19 cellular contexts compared by ENCODE assay signal in genomic region chr3:4245671-4246070, GRCh38. TPM values are rescaled to one million over a fixed set of nuclear protein-coding genes. Genes with fewer than 3 reads are reported as not detected.
DNase-seq lines count a peak whose midpoint lies in the region; ATAC-seq, FAIRE-seq and TF ChIP-seq lines count a peak whose summit lies in the region.
"Had no signal": no experiment of that assay in that cellular context is flagged by ENCODE, and none has a peak within 500 bp of the region (broad histone marks: within the 10 kb centered on the region; RNA-seq: fewer than 3 reads in every experiment).

No MANE protein-coding gene starts in this region.

- H3K79me2 ChIP-seq in HepG2 (ENCODE audit: insufficient read depth, low read length) (no peaks in the 10 kb centered on the region), hepatocyte (no peaks in the 10 kb centered on the region), SK-N-SH (ENCODE audit: insufficient read depth) (no peaks in the 10 kb centered on the region)

- H3F3A ChIP-seq in SK-N-SH (replicated peaks; ENCODE audit: insufficient read depth) = no peaks in the 10 kb centered on the region

- CTCF ChIA-PET in HepG2 (lab: Yijun Ruan, JAX; ENCODE audit: low intra/inter-chr PET ratio, low total read pairs) (no interaction called here), SK-N-SH (lab: Yijun Ruan, JAX) (no interaction called here)

- TF ChIP-seq POLR2A in HepG2 (IDR thresholded peaks at IDR 0.05; ENCODE audit: insufficient read depth in 1 of 2, low read depth in 2 of 2, low read length in 2 of 2) (no peak), right lobe of liver (IDR thresholded peaks at IDR 0.05) (no peak)

- H3K9me3 ChIP-seq in HepG2 (ENCODE audit: low read length) = no peaks in the 10 kb centered on the region
- no peaks in the 10 kb centered on the region for H3K9me3 ChIP-seq in right lobe of liver
- H3K9me3 ChIP-seq in hepatocyte (ENCODE audit: low read depth) = no peaks in the 10 kb centered on the region
- H3K9me3 ChIP-seq in SK-N-SH = no peaks in the 10 kb centered on the region

- no peaks in the 10 kb centered on the region for H3K36me3 ChIP-seq in HepG2 (replicated peaks in 1 of 2; ENCODE audit: control insufficient read depth in 1 of 2, insufficient read depth in 2 of 2, low read length in 2 of 2)
- no peaks in the 10 kb centered on the region for H3K36me3 ChIP-seq in right lobe of liver
- H3K36me3 ChIP-seq in hepatocyte (replicated peaks; ENCODE audit: insufficient read depth, low read depth) = no peaks in the 10 kb centered on the region
- no peaks in the 10 kb centered on the region for H3K36me3 ChIP-seq in SK-N-SH (replicated peaks in 1 of 2; ENCODE audit: control insufficient read depth in 1 of 2, insufficient read depth in 2 of 2, low read length in 1 of 2)

- in situ Hi-C loops in HepG2 (cut with HindIII; ENCODE audit: extremely low pct_ligation_motif_present, low pct_unique_long_range_greater_than_20kb) = no loop called here

- H3K4me3 ChIP-seq in HepG2 (replicated peaks in 1 of 3; ENCODE audit: insufficient read depth in 1 of 3, low read depth in 2 of 3, low read length in 3 of 3) = no peak overlapping the region
- H3K4me3 ChIP-seq in right lobe of liver = no peak overlapping the region
- no peak overlapping the region for H3K4me3 ChIP-seq in hepatocyte
- H3K4me3 ChIP-seq in SK-N-SH (ENCODE audit: low read depth in 2 of 2, low read length in 1 of 2) = no peak overlapping the region

- TF ChIP-seq EP300 in HepG2 (IDR thresholded peaks at IDR 0.05; ENCODE audit: low read depth in 2 of 2, low read length in 2 of 2) = no peak
- no peak for TF ChIP-seq EP300 in HepG2 (CRISPR knock-in tag; IDR thresholded peaks at IDR 0.05; ENCODE audit: borderline replicate concordance)
- no peak for TF ChIP-seq EP300 in SK-N-SH (IDR thresholded peaks at IDR 0.05; ENCODE audit: borderline replicate concordance in 1 of 2, low read depth in 1 of 2, low read length in 1 of 2)

- no TSS peak for BruUV-seq in HepG2 (replicated peaks; lab: Mats Ljungman, UMichigan)

- no peak overlapping the region for H3K27ac ChIP-seq in HepG2 (ENCODE audit: extremely low read length, insufficient read depth, low read length)
- H3K27ac ChIP-seq in right lobe of liver = no peak overlapping the region
- H3K27ac ChIP-seq in hepatocyte = no peak overlapping the region
- H3K27ac ChIP-seq in SK-N-SH (ENCODE audit: low read depth in 2 of 2, low read length in 1 of 2) = no peak overlapping the region

- POLR2A ChIA-PET in HepG2 (lab: Yijun Ruan, JAX) (no interaction called here), SK-N-SH (lab: Yijun Ruan, JAX) (no interaction called here)

- TF ChIP-seq RAD21 in HepG2 (CRISPR knock-in tag; IDR thresholded peaks at IDR 0.05) = no peak
- no peak for TF ChIP-seq RAD21 in SK-N-SH (IDR thresholded peaks at IDR 0.05; ENCODE audit: low read length)

- peak; percentile 67; the same call in 2 of the 3 replicates for ATAC-seq in HepG2
- ATAC-seq in right lobe of liver = no peak
- ATAC-seq in HG03571 (IDR thresholded peaks at IDR 0.05; ENCODE audit: unreplicated experiment) = no peak
- ATAC-seq: Panc1 had no signal

- 69% methylated on average over 4 of the region's 9 CpGs for WGBS in HepG2 (ENCODE audit: low lambda C conversion rate)
- WGBS in right lobe of liver (ENCODE audit: insufficient coverage, low coverage, low lambda C conversion rate, missing lambda C conversion rate) = 40% methylated on average over 2 of the region's 9 CpGs
- WGBS in hepatocyte (ENCODE audit: low lambda C conversion rate, missing lambda C conversion rate) = 57% methylated on average over 9 of the region's 9 CpGs
- 29% methylated on average over 5 of the region's 9 CpGs for WGBS in SK-N-SH (ENCODE audit: low lambda C conversion rate)

- TF ChIP-seq CTCF in HepG2 (CRISPR knock-in tag; IDR thresholded peaks at IDR 0.05) (no peak; the same call in 1 of the 2 replicates), right lobe of liver (IDR thresholded peaks at IDR 0.05) (no peak), hepatocyte (IDR thresholded peaks at IDR 0.05; ENCODE audit: poor library complexity) (peak; percentile 5), SK-N-SH (IDR thresholded peaks at IDR 0.05) (no peak)

- intact Hi-C loops in HepG2 (cut with micrococcal nuclease; ENCODE audit: unreplicated experiment) (no loop called here), right lobe of liver (cut with DNase I) (no loop called here)

- H4K20me1 ChIP-seq in HepG2 (ENCODE audit: insufficient read depth, low read length) (no peaks in the 10 kb centered on the region), hepatocyte (ENCODE audit: insufficient read depth, poor library complexity, severe bottlenecking) (no peaks in the 10 kb centered on the region), SK-N-SH (ENCODE audit: insufficient read depth) (no peaks in the 10 kb centered on the region)

- FAIRE-seq in HepG2 (lab: Jason Lieb, UNC) = no peak
- FAIRE-seq: A204.1 had no signal

- H3K4me2 ChIP-seq in HepG2 (ENCODE audit: low read depth, low read length) = no peak overlapping the region
- no peak overlapping the region for H3K4me2 ChIP-seq in hepatocyte
- H3K4me2 ChIP-seq in SK-N-SH = no peak overlapping the region

- no peaks in the 10 kb centered on the region for H3K4me1 ChIP-seq in HepG2 (ENCODE audit: insufficient read depth, low read length)
- no peaks in the 10 kb centered on the region for H3K4me1 ChIP-seq in right lobe of liver
- H3K4me1 ChIP-seq in hepatocyte (ENCODE audit: insufficient read depth) = no peaks in the 10 kb centered on the region
- H3K4me1 ChIP-seq in SK-N-SH (ENCODE audit: control insufficient read depth in 1 of 2, insufficient read depth in 2 of 2, low read depth in 1 of 2, low read length in 1 of 2) = no peaks in the 10 kb centered on the region

- H3K27me3 ChIP-seq in HepG2 (ENCODE audit: control insufficient read depth in 1 of 2, insufficient read depth in 2 of 2, low read length in 2 of 2) (no peaks in the 10 kb centered on the region), right lobe of liver (no peaks in the 10 kb centered on the region), hepatocyte (no peaks in the 10 kb centered on the region), SK-N-SH (ENCODE audit: insufficient read depth) (no peaks in the 10 kb centered on the region)

- H2AFZ ChIP-seq in HepG2 (ENCODE audit: low read length) (no peak overlapping the region), hepatocyte (no peak overlapping the region), SK-N-SH (ENCODE audit: low read depth) (no peak overlapping the region)

- no peak overlapping the region for H3K9ac ChIP-seq in HepG2 (ENCODE audit: insufficient read depth, low read depth, low read length)
- no peak overlapping the region for H3K9ac ChIP-seq in SK-N-SH

- H3K9me2 ChIP-seq in hepatocyte (replicated peaks; ENCODE audit: insufficient read depth) (no peaks in the 10 kb centered on the region), SK-N-SH (no peaks in the 10 kb centered on the region)

- DNase-seq in HepG2 (ENCODE audit: low spot score) = peak; percentile 15
- DNase-seq in right lobe of liver = no peak
- peak; percentile 5 for DNase-seq in RPMI8226
- peak; percentile 11 for DNase-seq in hepatocyte (ENCODE audit: low spot score)
- DNase-seq in SK-N-SH = no peak
- no peak for DNase-seq in cerebellar cortex (ENCODE audit: low spot score)
- no peak for DNase-seq in NCI-H2196 treated with DMSO at 0.1 percent for 48 hours (lab: John Stamatoyannopoulos, UW; ENCODE audit: unreplicated experiment)
- DNase-seq: C1 segment of cervical spinal cord, DMS79 treated with DMSO at 0.1 percent for 48 hours, GDM1, Kasumi-1, MV-4-11, NCI-H1436, NCI-H2029 treated with DMSO at 0.1 percent for 48 hours, NCI-H226, SHP77 had no signal

TF ChIP-seq in HepG2, 621 proteins besides CTCF, POLR2A, EP300 and RAD21 (continues in another document):
- no peak for TF ChIP-seq FOXA1 (IDR thresholded peaks at IDR 0.05)
- TF ChIP-seq FOXA1 (CRISPR knock-in tag; IDR thresholded peaks at IDR 0.05) = peak; percentile 28; the same call in 1 of the 2 replicates
- no peak for TF ChIP-seq MAX (IDR thresholded peaks at IDR 0.05)

TF ChIP-seq in SK-N-SH, 30 proteins besides CTCF, POLR2A, EP300 and RAD21 (continues in another document):
- no peak for TF ChIP-seq PBX3 (IDR thresholded peaks at IDR 0.05)

RNA-seq across cellular contexts. Expression of gene SETMAR, which starts 57.5 kb away (rescaled TPM):
- 16.7 and 20.5 TPM in 2 replicates for total RNA-seq in HepG2 (2016; rRNA removed; fragmentation: Illumina TruSeq; extraction: Trizol)
- total RNA-seq in HepG2 (2016; cell fraction: cytosol; rRNA removed; fragmentation: Illumina TruSeq; extraction: Trizol; ENCODE audit: low read depth) = 6.1 and 7.6 TPM in 2 replicates
- 16.3 and 19.1 TPM in 2 replicates for total RNA-seq in HepG2 (2016; cell fraction: insoluble cytoplasmic fraction; rRNA removed; fragmentation: Illumina TruSeq; extraction: Trizol)
- 10.2 and 10.7 TPM in 2 replicates for total RNA-seq in HepG2 (2016; cell fraction: membrane; rRNA removed; fragmentation: Illumina TruSeq; extraction: Trizol)
- total RNA-seq in HepG2 (2016; cell fraction: nucleus; rRNA removed; fragmentation: Illumina TruSeq; extraction: Trizol) = 11.8 and 16.3 TPM in 2 replicates
- polyA plus RNA-seq in HepG2 (2011; rRNA removed) = 5.3 and 7.0 TPM in 2 replicates
- 3.5 and 5.6 TPM in 2 replicates for polyA plus RNA-seq in HepG2 (2011; cell fraction: cytosol; rRNA removed)
- polyA plus RNA-seq in HepG2 (2011; cell fraction: nucleus; rRNA removed) = 4.9 and 5.1 TPM in 2 replicates
- 6.7 and 8.0 TPM in 2 replicates for polyA plus RNA-seq in HepG2 (2012)
- polyA plus RNA-seq in HepG2 (2016; cell fraction: cytosol; fragmentation: Illumina TruSeq; extraction: Trizol; ENCODE audit: low read depth) = 2.6 and 3.6 TPM in 2 replicates
- polyA plus RNA-seq in HepG2 (2016; cell fraction: insoluble cytoplasmic fraction; fragmentation: Illumina TruSeq; extraction: Trizol; ENCODE audit: low read depth) = 18.7 and 19.5 TPM in 2 replicates
- 4.9 and 5.8 TPM in 2 replicates for polyA plus RNA-seq in HepG2 (2016; cell fraction: membrane; fragmentation: Illumina TruSeq; extraction: Trizol; ENCODE audit: low read depth)
- 12.5 and 13.0 TPM in 2 replicates for polyA plus RNA-seq in HepG2 (2016; cell fraction: nucleus; fragmentation: Illumina TruSeq; extraction: Trizol; ENCODE audit: insufficient read depth, low read depth)
- 12.4 and 17.9 TPM in 2 replicates for polyA minus RNA-seq in HepG2 (2011; rRNA and poly(A)+ RNA removed; ENCODE audit: low replicate concordance)
- 2.1 and 4.2 TPM in 2 replicates for polyA minus RNA-seq in HepG2 (2011; cell fraction: cytosol; rRNA and poly(A)+ RNA removed)
- polyA minus RNA-seq in HepG2 (2011; cell fraction: nucleus; rRNA and poly(A)+ RNA removed) = 24.1 and 28.3 TPM in 2 replicates
- 1 to 10 TPM; 5.7 to 8.9 (median 7.0) TPM for total RNA-seq in right lobe of liver
- total RNA-seq in hepatocyte = 15.4 and 23.4 TPM in 2 replicates
- 13.5 and 16.5 TPM in 2 replicates for polyA plus RNA-seq in hepatocyte
- polyA plus RNA-seq in SK-N-SH (2012; rRNA removed) = 10.6 and 13.3 TPM in 2 replicates
- 12.4 and 12.5 TPM in 2 replicates for polyA plus RNA-seq in SK-N-SH (2012; cell fraction: cytosol; rRNA removed)
- polyA plus RNA-seq in SK-N-SH (2012; cell fraction: nucleus; rRNA removed) = 13.4 and 18.9 TPM in 2 replicates

Comparison
In these comparisons a context has a peak if more than half of its experiments do, and no peak if none do; other contexts are left out.
1. DNase-seq: peak in HepG2 (single experiment), RPMI8226 (single experiment) and hepatocyte (single experiment); none in right lobe of liver (0 of 3), SK-N-SH (single experiment), cerebellar cortex (single experiment) and NCI-H2196 treated with DMSO at 0.1 percent for 48 hours (single experiment).